ENCODE assay signal across 1 cellular context in the genomic region with DNA sequence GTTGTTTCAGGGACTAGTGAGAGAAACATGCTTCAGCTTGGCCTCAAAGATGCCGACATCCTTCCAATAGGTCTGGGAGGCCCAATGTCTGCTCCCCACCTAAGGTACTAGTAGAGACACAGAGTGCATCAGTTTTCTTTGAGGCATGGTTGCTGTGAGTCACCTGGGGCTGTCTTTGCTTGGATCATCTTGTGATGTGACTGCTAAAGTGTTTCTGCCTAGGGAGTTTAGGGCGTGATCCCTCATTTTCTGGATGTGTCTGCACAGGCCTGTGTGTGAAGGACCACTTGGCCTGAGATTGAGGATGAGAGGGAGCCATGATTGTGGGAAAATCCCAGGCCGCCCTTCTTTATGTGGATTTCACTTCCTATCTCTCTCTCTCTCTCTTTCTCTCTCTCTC.
TF ChIP-seq lines count a peak whose summit lies in the region.

No MANE protein-coding gene starts in this region.

TF ChIP-seq in WTC11, 78 proteins besides CTCF, POLR2A, EP300 and RAD21 (continued from another document):
- TF ChIP-seq, protein P1, sequence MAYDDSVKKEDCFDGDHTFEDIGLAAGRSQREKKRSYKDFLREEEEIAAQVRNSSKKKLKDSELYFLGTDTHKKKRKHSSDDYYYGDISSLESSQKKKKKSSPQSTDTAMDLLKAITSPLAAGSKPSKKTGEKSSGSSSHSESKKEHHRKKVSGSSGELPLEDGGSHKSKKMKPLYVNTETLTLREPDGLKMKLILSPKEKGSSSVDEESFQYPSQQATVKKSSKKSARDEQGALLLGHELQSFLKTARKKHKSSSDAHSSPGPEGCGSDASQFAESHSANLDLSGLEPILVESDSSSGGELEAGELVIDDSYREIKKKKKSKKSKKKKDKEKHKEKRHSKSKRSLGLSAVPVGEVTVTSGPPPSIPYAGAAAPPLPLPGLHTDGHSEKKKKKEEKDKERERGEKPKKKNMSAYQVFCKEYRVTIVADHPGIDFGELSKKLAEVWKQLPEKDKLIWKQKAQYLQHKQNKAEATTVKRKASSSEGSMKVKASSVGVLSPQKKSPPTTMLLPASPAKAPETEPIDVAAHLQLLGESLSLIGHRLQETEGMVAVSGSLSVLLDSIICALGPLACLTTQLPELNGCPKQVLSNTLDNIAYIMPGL (CRISPR knock-in tag; IDR thresholded peaks at IDR 0.05), result no peak
- TF ChIP-seq HMGA2 (CRISPR knock-in tag; IDR thresholded peaks at IDR 0.05), result no peak
- TF ChIP-seq, protein P2, sequence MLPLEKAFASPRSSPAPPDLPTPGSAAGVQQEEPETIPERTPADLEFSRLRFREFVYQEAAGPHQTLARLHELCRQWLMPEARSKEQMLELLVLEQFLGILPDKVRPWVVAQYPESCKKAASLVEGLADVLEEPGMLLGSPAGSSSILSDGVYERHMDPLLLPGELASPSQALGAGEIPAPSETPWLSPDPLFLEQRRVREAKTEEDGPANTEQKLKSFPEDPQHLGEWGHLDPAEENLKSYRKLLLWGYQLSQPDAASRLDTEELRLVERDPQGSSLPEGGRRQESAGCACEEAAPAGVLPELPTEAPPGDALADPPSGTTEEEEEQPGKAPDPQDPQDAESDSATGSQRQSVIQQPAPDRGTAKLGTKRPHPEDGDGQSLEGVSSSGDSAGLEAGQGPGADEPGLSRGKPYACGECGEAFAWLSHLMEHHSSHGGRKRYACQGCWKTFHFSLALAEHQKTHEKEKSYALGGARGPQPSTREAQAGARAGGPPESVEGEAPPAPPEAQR (CRISPR knock-in tag; IDR thresholded peaks at IDR 0.05), result no peak
